In the genomic region with DNA sequence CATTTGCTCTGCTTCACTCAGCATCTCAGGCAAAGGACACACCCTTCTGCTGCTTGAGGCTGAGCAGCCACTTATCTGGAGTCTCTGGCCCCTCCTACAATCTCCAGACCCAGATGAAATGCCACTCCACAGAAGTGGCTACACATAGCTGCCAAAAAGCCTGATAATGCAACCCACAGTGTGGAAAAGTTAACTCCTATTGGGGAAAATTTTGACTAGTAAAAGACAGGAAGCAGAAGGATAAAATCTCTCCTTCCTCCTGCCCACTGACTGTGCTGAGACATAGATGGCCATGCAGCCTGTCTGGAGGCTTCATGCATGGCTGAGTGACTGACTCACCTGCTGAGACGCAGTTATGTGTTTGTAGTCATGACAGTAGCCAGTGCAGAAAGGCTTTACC, we compare ENCODE assay signal across 1 cellular context.
TF ChIP-seq lines count a peak whose summit lies in the region.

No MANE protein-coding gene starts in this region.

TF ChIP-seq in SK-N-SH, 30 proteins besides CTCF, POLR2A, EP300 and RAD21 (continued from another document):
- TF ChIP-seq, protein P1, sequence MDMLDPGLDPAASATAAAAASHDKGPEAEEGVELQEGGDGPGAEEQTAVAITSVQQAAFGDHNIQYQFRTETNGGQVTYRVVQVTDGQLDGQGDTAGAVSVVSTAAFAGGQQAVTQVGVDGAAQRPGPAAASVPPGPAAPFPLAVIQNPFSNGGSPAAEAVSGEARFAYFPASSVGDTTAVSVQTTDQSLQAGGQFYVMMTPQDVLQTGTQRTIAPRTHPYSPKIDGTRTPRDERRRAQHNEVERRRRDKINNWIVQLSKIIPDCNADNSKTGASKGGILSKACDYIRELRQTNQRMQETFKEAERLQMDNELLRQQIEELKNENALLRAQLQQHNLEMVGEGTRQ (IDR thresholded peaks at IDR 0.05; ENCODE audit: borderline replicate concordance, low read depth, low read length): no peak
- TF ChIP-seq MEF2A (IDR thresholded peaks at IDR 0.05; ENCODE audit: borderline replicate concordance, low read depth) (no peak), TEAD4 (IDR thresholded peaks at IDR 0.05; ENCODE audit: borderline replicate concordance, insufficient read depth) (0 out of 2 replicates have a peak, but pooled peaks have one; percentile 42), EZH2phosphoT487 (IDR thresholded peaks at IDR 0.05; ENCODE audit: borderline replicate concordance, low read depth) (no peak), FOXM1 (IDR thresholded peaks at IDR 0.05; ENCODE audit: low read depth) (no peak), RXRA (IDR thresholded peaks at IDR 0.05; ENCODE audit: borderline replicate concordance, low read depth) (no peak), NRF1 (IDR thresholded peaks at IDR 0.05; ENCODE audit: low read depth, low read length) (no peak), RCOR1 (IDR thresholded peaks at IDR 0.05; ENCODE audit: low read length) (no peak), GATA2 (CRISPR knock-in tag; IDR thresholded peaks at IDR 0.05) (no peak), FOXJ3 (CRISPR knock-in tag; IDR thresholded peaks at IDR 0.05) (no peak), TCF12 (IDR thresholded peaks at IDR 0.05) (peak; percentile 51), RFX5 (IDR thresholded peaks at IDR 0.05; ENCODE audit: low read length) (no peak), POLR2AphosphoS5 (IDR thresholded peaks at IDR 0.05; ENCODE audit: low read depth, low read length) (no peak), CHD2 (IDR thresholded peaks at IDR 0.05; ENCODE audit: low read length, partially characterized antibody) (no peak), ZBTB33 (IDR thresholded peaks at IDR 0.05; ENCODE audit: borderline replicate concordance, low read depth) (no peak)
- TF ChIP-seq, protein P2, sequence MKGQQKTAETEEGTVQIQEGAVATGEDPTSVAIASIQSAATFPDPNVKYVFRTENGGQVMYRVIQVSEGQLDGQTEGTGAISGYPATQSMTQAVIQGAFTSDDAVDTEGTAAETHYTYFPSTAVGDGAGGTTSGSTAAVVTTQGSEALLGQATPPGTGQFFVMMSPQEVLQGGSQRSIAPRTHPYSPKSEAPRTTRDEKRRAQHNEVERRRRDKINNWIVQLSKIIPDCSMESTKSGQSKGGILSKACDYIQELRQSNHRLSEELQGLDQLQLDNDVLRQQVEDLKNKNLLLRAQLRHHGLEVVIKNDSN (IDR thresholded peaks at IDR 0.05; ENCODE audit: borderline replicate concordance, low read depth): no peak
- TF ChIP-seq, protein P3, sequence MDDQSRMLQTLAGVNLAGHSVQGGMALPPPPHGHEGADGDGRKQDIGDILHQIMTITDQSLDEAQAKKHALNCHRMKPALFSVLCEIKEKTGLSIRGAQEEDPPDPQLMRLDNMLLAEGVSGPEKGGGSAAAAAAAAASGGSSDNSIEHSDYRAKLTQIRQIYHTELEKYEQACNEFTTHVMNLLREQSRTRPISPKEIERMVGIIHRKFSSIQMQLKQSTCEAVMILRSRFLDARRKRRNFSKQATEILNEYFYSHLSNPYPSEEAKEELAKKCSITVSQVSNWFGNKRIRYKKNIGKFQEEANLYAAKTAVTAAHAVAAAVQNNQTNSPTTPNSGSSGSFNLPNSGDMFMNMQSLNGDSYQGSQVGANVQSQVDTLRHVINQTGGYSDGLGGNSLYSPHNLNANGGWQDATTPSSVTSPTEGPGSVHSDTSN (IDR thresholded peaks at IDR 0.05): peak; percentile 35; the same call in 1 of the 2 replicates
- TF ChIP-seq, protein P4, sequence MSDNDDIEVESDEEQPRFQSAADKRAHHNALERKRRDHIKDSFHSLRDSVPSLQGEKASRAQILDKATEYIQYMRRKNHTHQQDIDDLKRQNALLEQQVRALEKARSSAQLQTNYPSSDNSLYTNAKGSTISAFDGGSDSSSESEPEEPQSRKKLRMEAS (IDR thresholded peaks at IDR 0.05; ENCODE audit: low read depth): 0 out of 2 replicates have a peak, but pooled peaks have one; percentile 21
TF ChIP-seq in SK-N-SH: peak in this region for 8.
